ENCODE assay signal across 10 cellular contexts in the genomic region with DNA sequence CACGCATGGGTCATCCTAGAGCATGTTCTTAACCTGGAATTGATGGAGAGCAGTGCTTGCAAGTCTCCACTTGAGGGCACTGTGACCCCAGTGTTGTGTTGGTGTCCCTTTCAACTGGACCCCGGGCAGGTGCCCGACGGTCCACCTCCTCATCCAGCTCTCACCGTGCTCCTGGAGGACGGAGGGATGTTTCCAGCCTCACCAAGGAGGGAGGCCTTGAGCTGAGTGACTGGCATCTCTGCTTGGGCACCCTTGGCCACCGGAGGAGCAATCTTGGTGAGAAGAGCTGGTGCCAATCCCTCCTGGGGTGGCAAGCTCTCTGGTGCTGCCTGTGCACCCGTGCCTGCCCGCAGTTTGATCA. TPM values are rescaled to one million over a fixed set of nuclear protein-coding genes. Genes with fewer than 3 reads are reported as not detected.
DNase-seq lines count a peak whose midpoint lies in the region; FAIRE-seq and TF ChIP-seq lines count a peak whose summit lies in the region.
"Had no signal": no experiment of that assay in that cellular context is flagged by ENCODE, and none has a peak within 500 bp of the region (broad histone marks: within the 10 kb centered on the region; RNA-seq: fewer than 3 reads in every experiment).

No MANE protein-coding gene starts in this region.

- H3K36me3 ChIP-seq in PC-9 (ENCODE audit: low read depth), result no peaks in the 10 kb centered on the region
- H3K36me3 ChIP-seq in hepatocyte (replicated peaks; ENCODE audit: insufficient read depth, low read depth), result no peaks in the 10 kb centered on the region
- H3K36me3 ChIP-seq: upper lobe of left lung had no signal

- H3K27me3 ChIP-seq in PC-9 (ENCODE audit: insufficient read depth, low read depth) (peaks cover 24% of the 10 kb centered on the region; the same call in 1 of the 2 replicates), hepatocyte (no peaks in the 10 kb centered on the region)
- H3K27me3 ChIP-seq: upper lobe of left lung had no signal

- BruUV-seq in PC-9 (replicated peaks; lab: Mats Ljungman, UMichigan), result no TSS peak

- H3K27ac ChIP-seq in PC-9 (no peak overlapping the region), hepatocyte (no peak overlapping the region)
- H3K27ac ChIP-seq: upper lobe of left lung had no signal

- TF ChIP-seq CTCF in GM10266 (IDR thresholded peaks at IDR 0.05; ENCODE audit: control insufficient read depth, insufficient read depth, low read depth, missing control alignments) (peak; percentile 49), PC-9 (conservative IDR thresholded peaks at IDR 0.05) (peak; percentile 73), hepatocyte (IDR thresholded peaks at IDR 0.05; ENCODE audit: poor library complexity) (peak; percentile 61)

- intact Hi-C loops in PC-9 (cut with micrococcal nuclease; ENCODE audit: unreplicated experiment), result no loop called here

- POLR2A ChIA-PET in PC-9 (lab: Charles Lee; ENCODE audit: unreplicated experiment), result no interaction called here

- H2AFZ ChIP-seq in PC-9 (no peak overlapping the region), hepatocyte (no peak overlapping the region)

- no peak overlapping the region for H3K4me3 ChIP-seq in PC-9
- H3K4me3 ChIP-seq in hepatocyte, result no peak overlapping the region
- H3K4me3 ChIP-seq: upper lobe of left lung had no signal

- H4K20me1 ChIP-seq in PC-9 (ENCODE audit: insufficient read depth), result no peaks in the 10 kb centered on the region
- no peaks in the 10 kb centered on the region for H4K20me1 ChIP-seq in hepatocyte (ENCODE audit: insufficient read depth, poor library complexity, severe bottlenecking)

- 43% methylated on average over 9 of the region's 9 CpGs for WGBS in hepatocyte (ENCODE audit: low lambda C conversion rate, missing lambda C conversion rate)

- 0 out of 2 replicates have a peak, but pooled peaks cover 6% of the 10 kb centered on the region for H3K9me3 ChIP-seq in PC-9 (ENCODE audit: insufficient read depth, low read depth)
- no peaks in the 10 kb centered on the region for H3K9me3 ChIP-seq in hepatocyte (ENCODE audit: low read depth)

- CTCF ChIA-PET in PC-9 (lab: Charles Lee), result interaction anchor here (1.0 kb wide), 1 partner anchor 28 kb away, joined by 3 read pairs; no protein-coding TSS in a partner anchor

- H3K9me2 ChIP-seq in PC-9 (ENCODE audit: insufficient read depth) (no peaks in the 10 kb centered on the region), hepatocyte (replicated peaks; ENCODE audit: insufficient read depth) (no peaks in the 10 kb centered on the region)

- no peak overlapping the region for H3K4me2 ChIP-seq in PC-9
- H3K4me2 ChIP-seq in hepatocyte, result no peak overlapping the region

- H3K79me2 ChIP-seq in PC-9 (ENCODE audit: low read depth) (no peaks in the 10 kb centered on the region), hepatocyte (no peaks in the 10 kb centered on the region)

- H3F3A ChIP-seq in PC-9 (ENCODE audit: insufficient read depth, low read depth), result no peaks in the 10 kb centered on the region

- H3K4me1 ChIP-seq in PC-9 (replicated peaks; ENCODE audit: insufficient read depth), result no peaks in the 10 kb centered on the region
- no peaks in the 10 kb centered on the region for H3K4me1 ChIP-seq in hepatocyte (ENCODE audit: insufficient read depth)
- H3K4me1 ChIP-seq: upper lobe of left lung had no signal

- DNase-seq in 8988T, result peak; percentile 65
- peak; percentile 37 for DNase-seq in GM10266 (ENCODE audit: extremely low spot score)
- peak in 1 of 2 experiments; percentile 36 for DNase-seq in PC-9
- peak; percentile 52 for DNase-seq in hepatocyte (ENCODE audit: low spot score)
- DNase-seq in amniotic stem cell (lab: John Stamatoyannopoulos, UW), result no peak
- no peak for DNase-seq in GM12892 (ENCODE audit: insufficient read length)
- no peak for DNase-seq in epidermal melanocyte (ENCODE audit: insufficient read length, low spot score)
- DNase-seq in middle frontal gyrus (ENCODE audit: extremely low spot score, low spot score), result no peak

- no peak for FAIRE-seq in GM12892 (lab: Jason Lieb, UNC)

- no peak for TF ChIP-seq POLR2A in GM12892 (IDR thresholded peaks at IDR 0.05; ENCODE audit: low read depth, low read length)

RNA-seq across cellular contexts. Expression of a gene that starts 45.4 kb away (rescaled TPM):
- total RNA-seq in PC-9 (2021) (0.46 TPM in 1 of 2 replicates, not detected in the other), hepatocyte (not detected in 2 replicates)
- polyA plus RNA-seq in hepatocyte, result not detected in 2 replicates
- polyA plus RNA-seq in GM12892 (2012; ENCODE audit: missing spikeins), result not detected
- total RNA-seq: mononuclear cell, upper lobe of left lung had no signal

Comparison
In these comparisons a context has a peak if more than half of its experiments do, and no peak if none do; other contexts are left out.
1. DNase-seq: peak in 8988T (single experiment), GM10266 (single experiment) and hepatocyte (single experiment); none in amniotic stem cell (single experiment), GM12892 (single experiment), epidermal melanocyte (single experiment) and middle frontal gyrus (single experiment).
2. Peak in every context shown above with its lines, with median percentiles within 50 percentile points of each other: CTCF ChIP-seq.